16 cellular contexts compared by ENCODE assay signal in the genomic region with DNA sequence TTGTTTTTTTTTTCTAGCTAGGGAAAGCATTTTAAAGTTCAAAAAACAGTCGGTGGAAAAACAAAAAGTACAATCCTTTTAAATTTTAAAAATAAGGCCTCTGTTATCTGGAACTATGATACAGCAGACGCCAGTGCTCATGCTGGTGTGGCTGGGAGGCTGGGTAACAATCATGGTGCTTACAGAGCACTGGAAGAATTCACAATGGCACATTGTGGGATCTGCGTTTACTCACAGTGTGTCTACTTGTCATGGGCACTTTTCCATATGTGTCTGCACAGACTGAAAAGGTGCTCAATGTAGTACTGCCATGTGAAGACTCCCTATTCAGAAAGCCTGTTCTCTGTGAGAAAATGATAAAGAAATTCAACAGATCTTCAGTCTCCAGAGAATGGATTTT.
A peak's percentile ranks its signal among the peaks of the same experiment; 100 is the strongest.
DNase-seq lines count a peak whose midpoint lies in the region; ATAC-seq and TF ChIP-seq lines count a peak whose summit lies in the region.
"Had no signal": no experiment of that assay in that cellular context is flagged by ENCODE, and none has a peak within 500 bp of the region (broad histone marks: within the 10 kb centered on the region; RNA-seq: fewer than 3 reads in every experiment).

No MANE protein-coding gene starts in this region.

- H3K4me3 ChIP-seq in dorsolateral prefrontal cortex = no peak overlapping the region
- H3K4me3 ChIP-seq: A549; BLaER1 treated with 17β-estradiol and CSF1 and Interleukin-3, amounts not matched to agents 10 nM and 100 nM; GM12878 had no signal

- DNase-seq in Ammon's horn (ENCODE audit: low spot score) = peak; percentile 67
- DNase-seq in dorsolateral prefrontal cortex = peak in 2 of 10 donors; percentile 23 to 52
- DNase-seq in medulla oblongata (ENCODE audit: extremely low spot score) = peak; percentile 53
- peak; percentile 67 for DNase-seq in superior temporal gyrus (ENCODE audit: extremely low spot score)
- no peak for DNase-seq in activated gamma-delta T cell (lab: John Stamatoyannopoulos, UW)
- DNase-seq in SIG-M5 (lab: John Stamatoyannopoulos, UW) = no peak
- DNase-seq: Calu3; CD8-positive, alpha-beta T cell; DMS79 treated with DMSO at 0.1 percent for 48 hours; EL; H9 had no signal

- no peak for ATAC-seq in HG02623 (IDR thresholded peaks at IDR 0.05; ENCODE audit: unreplicated experiment)
- ATAC-seq: A549; CD8-positive, alpha-beta T cell; GM12878 had no signal

- H3K27me3 ChIP-seq in dorsolateral prefrontal cortex = no peaks in the 10 kb centered on the region
- H3K27me3 ChIP-seq: BLaER1 treated with 17β-estradiol and CSF1 and Interleukin-3, amounts not matched to agents 10 nM and 100 nM had no signal

- TF ChIP-seq CTCF in dorsolateral prefrontal cortex (IDR thresholded peaks at IDR 0.05 in 54 of 56, conservative IDR thresholded peaks at IDR 0.05 in 2 of 56; ENCODE audit: low read depth in 1 of 56, partially characterized antibody in 56 of 56) = no peak

- peak overlapping the region in 45 of 59 donors; percentile 1 to 78 (median 49) for H3K27ac ChIP-seq in dorsolateral prefrontal cortex
- H3K27ac ChIP-seq: 22Rv1; A549; BLaER1 treated with 17β-estradiol and CSF1 and Interleukin-3, amounts not matched to agents 10 nM and 100 nM had no signal

- intact Hi-C loops in dorsolateral prefrontal cortex (cut with DNase I) = no loop called here

Comparison
In these comparisons a context has a peak if more than half of its experiments do, and no peak if none do; other contexts are left out.
1. DNase-seq: peak in Ammon's horn (single experiment), medulla oblongata (single experiment) and superior temporal gyrus (single experiment); none in activated gamma-delta T cell (single experiment) and SIG-M5 (single experiment).